In genomic region chr12:10389941-10390340, GRCh38 we compare ENCODE assay signal across 24 cellular contexts. TPM values are rescaled to one million over a fixed set of nuclear protein-coding genes. Genes with fewer than 3 reads are reported as not detected.
A peak's percentile ranks its signal among the peaks of the same experiment; 100 is the strongest.
DNase-seq lines count a peak whose midpoint lies in the region; ATAC-seq and TF ChIP-seq lines count a peak whose summit lies in the region.
"Had no signal": no experiment of that assay in that cellular context is flagged by ENCODE, and none has a peak within 500 bp of the region (broad histone marks: within the 10 kb centered on the region; RNA-seq: fewer than 3 reads in every experiment).

TSS of gene KLRK1 (minus strand) at chr12:10390041. CDS start at chr12:10388810, 1,231 bp downstream.

- no peak for TF ChIP-seq RAD21 in neural cell (conservative IDR thresholded peaks at IDR 0.05)

- no peak for TF ChIP-seq POLR2A in prostate gland (IDR thresholded peaks at IDR 0.05)

- ATAC-seq in GM18517 (IDR thresholded peaks at IDR 0.05; ENCODE audit: unreplicated experiment), result no peak
- ATAC-seq: activated CD4-positive, alpha-beta T cell treated with anti-CD3 and anti-CD28 coated beads for 36 hours had no signal

- intact Hi-C loops in prostate gland (cut with DNase I), result no loop called here

- H4K20me1 ChIP-seq in BLaER1, result no peaks in the 10 kb centered on the region
- H4K20me1 ChIP-seq in Loucy (ENCODE audit: insufficient read depth, low read length, poor library complexity, severe bottlenecking), result no peaks in the 10 kb centered on the region
- H4K20me1 ChIP-seq in neural cell (ENCODE audit: insufficient read depth), result no peaks in the 10 kb centered on the region

- H3K36me3 ChIP-seq in BLaER1 (no peaks in the 10 kb centered on the region), Loucy (ENCODE audit: insufficient read depth, low read length) (no peaks in the 10 kb centered on the region), neural cell (ENCODE audit: insufficient read depth, low read length) (no peaks in the 10 kb centered on the region), prostate gland (no peaks in the 10 kb centered on the region)
- H3K36me3 ChIP-seq: cardiac muscle cell, thyroid gland had no signal

- peak within 1 kb of the TSS; percentile 55 for H3K4me2 ChIP-seq in BLaER1
- H3K4me2 ChIP-seq in Loucy (ENCODE audit: low read depth, low read length, poor library complexity, severe bottlenecking), result peak within 1 kb of the TSS; percentile 52
- H3K4me2 ChIP-seq in neural cell (ENCODE audit: low read length), result no peak within 1 kb of the TSS

- H3K4me1 ChIP-seq in BLaER1 (peaks cover 56% of the 10 kb centered on the region), Loucy (ENCODE audit: insufficient read depth, low read length, poor library complexity, severe bottlenecking) (peaks cover 36% of the 10 kb centered on the region), prostate gland (replicated peaks) (no peaks in the 10 kb centered on the region)
- H3K4me1 ChIP-seq: thyroid gland had no signal

- peaks cover 33% of the 10 kb centered on the region for H3K36me3 Mint-ChIP-seq in activated naive CD8-positive, alpha-beta T cell treated with anti-CD3 and anti-CD28 coated beads for 36 hours

- peaks cover 60% of the 10 kb centered on the region for H3K4me1 Mint-ChIP-seq in activated naive CD8-positive, alpha-beta T cell treated with anti-CD3 and anti-CD28 coated beads for 36 hours

- no peak for DNase-seq in activated naive CD8-positive, alpha-beta T cell treated with anti-CD3 and anti-CD28 coated beads for 36 hours
- no peak for DNase-seq in GF-D8 (lab: John Stamatoyannopoulos, UW)
- DNase-seq in prostate gland (ENCODE audit: low spot score), result no peak
- no peak for DNase-seq in CD1c-positive myeloid dendritic cell (ENCODE audit: extremely low spot score)
- DNase-seq: activated CD4-positive, alpha-beta T cell treated with anti-CD3 and anti-CD28 coated beads for 36 hours; activated gamma-delta T cell treated with Interleukin-2 at 50 U/mL for 16 hours; glutamatergic neuron; GM23248; HFFc6; Kasumi-1; kidney glomerular epithelial cell; NCI-H1092 treated with DMSO at 0.1 percent for 48 hours; NCI-H2029 treated with DMSO at 0.1 percent for 48 hours; NCI-H82; nephron progenitor cell; OCI-M1; SHP77 treated with DMSO at 0.1 percent for 48 hours; thyroid gland had no signal

- H3K27ac Mint-ChIP-seq in activated naive CD8-positive, alpha-beta T cell treated with anti-CD3 and anti-CD28 coated beads for 36 hours, result peak within 1 kb of the TSS; percentile 96
- H3K27ac Mint-ChIP-seq: activated CD4-positive, alpha-beta T cell treated with anti-CD3 and anti-CD28 coated beads for 36 hours; HFFc6; nephron progenitor cell had no signal

- H3F3A ChIP-seq in Loucy (ENCODE audit: low read depth), result no peaks in the 10 kb centered on the region
- H3F3A ChIP-seq in neural cell (ENCODE audit: insufficient read depth, low read length, poor library complexity, severe bottlenecking), result no peaks in the 10 kb centered on the region

- TF ChIP-seq CTCF in Loucy (conservative IDR thresholded peaks at IDR 0.05; ENCODE audit: low read length), result no peak
- TF ChIP-seq CTCF in neural cell (IDR thresholded peaks at IDR 0.05; ENCODE audit: poor library complexity, severe bottlenecking), result no peak
- TF ChIP-seq CTCF in prostate gland (IDR thresholded peaks at IDR 0.05), result no peak

- no peaks in the 10 kb centered on the region for H3K9me3 Mint-ChIP-seq in activated naive CD8-positive, alpha-beta T cell treated with anti-CD3 and anti-CD28 coated beads for 36 hours
- H3K9me3 Mint-ChIP-seq: HFFc6 had no signal

- H3K9me2 ChIP-seq in Loucy (replicated peaks; ENCODE audit: low read depth, low read length) (no peaks in the 10 kb centered on the region), neural cell (ENCODE audit: insufficient read depth, low read length) (no peaks in the 10 kb centered on the region)

- peak within 1 kb of the TSS; percentile 88 for H3K4me3 Mint-ChIP-seq in activated naive CD8-positive, alpha-beta T cell treated with anti-CD3 and anti-CD28 coated beads for 36 hours
- H3K4me3 Mint-ChIP-seq: activated CD4-positive, alpha-beta T cell treated with anti-CD3 and anti-CD28 coated beads for 36 hours; HFFc6; nephron progenitor cell had no signal

- 89% methylated on average over 1 of the region's 1 CpG for WGBS in prostate gland

- H3K27ac ChIP-seq in BLaER1, result no peak within 1 kb of the TSS
- no peak within 1 kb of the TSS for H3K27ac ChIP-seq in neural cell (ENCODE audit: low read length)
- H3K27ac ChIP-seq in prostate gland, result no peak within 1 kb of the TSS
- H3K27ac ChIP-seq: cardiac muscle cell, GM23248, thyroid gland had no signal

- H3K27me3 Mint-ChIP-seq in activated naive CD8-positive, alpha-beta T cell treated with anti-CD3 and anti-CD28 coated beads for 36 hours, result no peaks in the 10 kb centered on the region

- H2AFZ ChIP-seq in Loucy (ENCODE audit: low read length) (no peak within 1 kb of the TSS), neural cell (ENCODE audit: low read depth, low read length) (no peak within 1 kb of the TSS)
- H2AFZ ChIP-seq: GM23248 had no signal

- TF ChIP-seq EP300 in neural cell (conservative IDR thresholded peaks at IDR 0.05; ENCODE audit: poor library complexity, severe bottlenecking), result no peak

- no peak within 1 kb of the TSS for H3K4me3 ChIP-seq in BLaER1
- H3K4me3 ChIP-seq in Loucy (ENCODE audit: low read length, poor library complexity, severe bottlenecking), result peak within 1 kb of the TSS; percentile 16
- no peak within 1 kb of the TSS for H3K4me3 ChIP-seq in neural cell (ENCODE audit: low read length)
- no peak within 1 kb of the TSS for H3K4me3 ChIP-seq in prostate gland
- H3K4me3 ChIP-seq: cardiac muscle cell, GM23248, thyroid gland had no signal

- H3K9me3 ChIP-seq in BLaER1 (no peaks in the 10 kb centered on the region), Loucy (ENCODE audit: insufficient read depth, low read depth, low read length) (no peaks in the 10 kb centered on the region), neural cell (ENCODE audit: low read length) (no peaks in the 10 kb centered on the region), prostate gland (no peaks in the 10 kb centered on the region)
- H3K9me3 ChIP-seq: thyroid gland had no signal

- no peaks in the 10 kb centered on the region for H3K79me2 ChIP-seq in Loucy (ENCODE audit: insufficient read depth, low read length)
- H3K79me2 ChIP-seq in neural cell (replicated peaks; ENCODE audit: insufficient read depth, low read length), result no peaks in the 10 kb centered on the region

- H3K9ac ChIP-seq in BLaER1, result no peak within 1 kb of the TSS
- H3K9ac ChIP-seq in Loucy (ENCODE audit: low read depth, low read length, poor library complexity, severe bottlenecking), result peak within 1 kb of the TSS; percentile 29
- no peak within 1 kb of the TSS for H3K9ac ChIP-seq in neural cell (ENCODE audit: low read length)
- H3K9ac ChIP-seq: GM23248 had no signal

- no peaks in the 10 kb centered on the region for H3K27me3 ChIP-seq in BLaER1
- H3K27me3 ChIP-seq in Loucy (ENCODE audit: insufficient read depth, low read length, poor library complexity, severe bottlenecking), result no peaks in the 10 kb centered on the region
- H3K27me3 ChIP-seq in neural cell (ENCODE audit: insufficient read depth, low read depth, low read length), result no peaks in the 10 kb centered on the region
- H3K27me3 ChIP-seq in prostate gland (replicated peaks; ENCODE audit: insufficient read depth), result no peaks in the 10 kb centered on the region
- H3K27me3 ChIP-seq: cardiac muscle cell, thyroid gland had no signal

TF ChIP-seq in neural cell, 6 proteins besides CTCF, POLR2A, EP300 and RAD21:
- no peak for TF ChIP-seq EZH2 (IDR thresholded peaks at IDR 0.05; ENCODE audit: borderline replicate concordance, insufficient read depth, low read length, poor library complexity, severe bottlenecking)
- TF ChIP-seq SMC3 (conservative IDR thresholded peaks at IDR 0.05; ENCODE audit: poor library complexity), result no peak
- no peak for TF ChIP-seq POLR2AphosphoS5 (IDR thresholded peaks at IDR 0.05)
- no peak for TF ChIP-seq TAF1 (IDR thresholded peaks at IDR 0.05; ENCODE audit: low read depth)
- no peak for TF ChIP-seq MXI1 (conservative IDR thresholded peaks at IDR 0.05; ENCODE audit: poor library complexity, severe bottlenecking)
- TF ChIP-seq REST (IDR thresholded peaks at IDR 0.05; ENCODE audit: borderline replicate concordance), result no peak
TF ChIP-seq in neural cell: peak in this region for 0.

RNA-seq across cellular contexts. Expression of gene KLRK1, which starts in this region (rescaled TPM):
- 100 to 1,000 TPM; 112 to 114 TPM for total RNA-seq in activated naive CD8-positive, alpha-beta T cell treated with anti-CD3 and anti-CD28 coated beads for 36 hours
- 14.9 and 20.9 TPM in 2 replicates for polyA plus RNA-seq in neural cell
- polyA minus RNA-seq in neural cell, result 3.2 and 4.5 TPM in 2 replicates
- total RNA-seq in prostate gland, result 1 to 10 TPM in 1 of 2 donors, under 1 TPM in 1; 0.59 to 2.8 TPM
- total RNA-seq: activated CD4-positive, alpha-beta T cell treated with anti-CD3 and anti-CD28 coated beads for 36 hours; cardiac muscle cell; Daoy; GM23248; HFFc6 had no signal
- polyA plus RNA-seq: GM23248 had no signal

Comparison
In these comparisons a context has a peak if more than half of its experiments do, and no peak if none do; other contexts are left out.
1. RNA of gene KLRK1 (total RNA-seq): 112 to 114 TPM in activated naive CD8-positive, alpha-beta T cell treated with anti-CD3 and anti-CD28 coated beads for 36 hours; 0.59 to 2.8 TPM in prostate gland; every median in the first group is over 10 times any median in the second.